ENCODE assay signal across 23 cellular contexts in genomic region chr14:76351941-76352340, GRCh38. TPM values are rescaled to one million over a fixed set of nuclear protein-coding genes. Genes with fewer than 3 reads are reported as not detected.
"Had no signal": no experiment of that assay in that cellular context is flagged by ENCODE, and none has a peak within 500 bp of the region (broad histone marks: within the 10 kb centered on the region; RNA-seq: fewer than 3 reads in every experiment).

No MANE protein-coding gene starts in this region.

- H3K36me3 ChIP-seq: esophagus squamous epithelium, left ventricle myocardium inferior, lower lobe of right lung, right atrium auricular region, sigmoid colon, stomach had no signal

- H3K27ac ChIP-seq: esophagus squamous epithelium, foreskin keratinocyte, hepatocyte, left ventricle myocardium inferior, lower lobe of right lung, right atrium auricular region, sigmoid colon, skin epidermis, stomach had no signal

- FAIRE-seq: kidney, urothelium cell line had no signal

- H3K4me1 ChIP-seq: foreskin keratinocyte had no signal

- H3K4me3 ChIP-seq: hepatocyte had no signal

- DNase-seq: effector memory CD8-positive, alpha-beta T cell; esophagus squamous epithelium; foreskin keratinocyte; head of caudate nucleus; kidney; left cardiac atrium; left ventricle myocardium inferior; lower lobe of right lung; natural killer cell; sigmoid colon; stomach; trophoblast cell had no signal

- H3K27me3 ChIP-seq: right atrium auricular region had no signal

- H3K27ac Mint-ChIP-seq: dendritic cell treated with granulocyte-macrophage colony-stimulating factor and Interleukin-4, amounts not matched to agents 40 ng/mL and 50 ng/mL, for 4 days; effector memory CD8-positive, alpha-beta T cell; memory B cell; mesothelial cell of epicardium; natural killer cell had no signal

- H3K9me3 Mint-ChIP-seq: dendritic cell treated with granulocyte-macrophage colony-stimulating factor and Interleukin-4, amounts not matched to agents 40 ng/mL and 50 ng/mL, for 4 days; effector memory CD8-positive, alpha-beta T cell; memory B cell; mesothelial cell of epicardium; natural killer cell; neural crest cell had no signal

- H3K9me3 ChIP-seq: esophagus squamous epithelium, left ventricle myocardium inferior, lower lobe of right lung, right atrium auricular region, sigmoid colon, stomach had no signal

- ATAC-seq: effector memory CD8-positive, alpha-beta T cell had no signal

- H3K4me3 Mint-ChIP-seq: effector memory CD8-positive, alpha-beta T cell; memory B cell; natural killer cell had no signal

- H3K36me3 Mint-ChIP-seq: memory B cell, mesothelial cell of epicardium, natural killer cell had no signal

RNA-seq across cellular contexts. Expression of gene ESRRB, which starts 24.0 kb away (rescaled TPM):
- total RNA-seq: esophagus squamous epithelium, foreskin keratinocyte, lower lobe of right lung, myocyte, osteocyte, pulmonary artery endothelial cell had no signal
- polyA plus RNA-seq: foreskin keratinocyte, hepatocyte had no signal
